24 cellular contexts compared by ENCODE assay signal in genomic region chr7:40889099-40889498, GRCh38.
"Had no signal": no experiment of that assay in that cellular context is flagged by ENCODE, and none has a peak within 500 bp of the region (broad histone marks: within the 10 kb centered on the region; RNA-seq: fewer than 3 reads in every experiment).

No MANE protein-coding gene starts in this region.

- H3K36me3 ChIP-seq: breast epithelium had no signal

- H3K4me3 ChIP-seq: breast epithelium, K562 had no signal

- H3K27me3 ChIP-seq: breast epithelium had no signal

- DNase-seq: activated B cell treated with CpG ODN at 0.5 μM for 24 hours; activated CD4-positive, alpha-beta T cell treated with anti-CD3 and anti-CD28 coated beads for 1 hour; activated CD4-positive, alpha-beta T cell treated with anti-CD3 and anti-CD28 coated beads, Interleukin-2, amount 10 ng/mL, durations not matched to agents 24 days and 14 days; activated CD4-positive, alpha-beta T cell treated with anti-CD3 and anti-CD28 coated beads, Interleukin-2, amount 50 U/mL, for 48 hours; activated CD8-positive, alpha-beta memory T cell treated with anti-CD3 and anti-CD28 coated beads for 24 hours; activated gamma-delta T cell treated with Interleukin-2 at 50 U/mL for 16 hours; activated naive CD4-positive, alpha-beta T cell treated with anti-CD3 and anti-CD28 coated beads, Interleukin-2, amount 10 ng/mL, durations not matched to agents 7 days and 5 days; activated naive CD8-positive, alpha-beta T cell treated with anti-CD3 and anti-CD28 coated beads for 36 hours; activated T-cell treated with anti-CD3 and anti-CD28 coated beads, Interleukin-2, amount 50 U/mL, for 4 hours; Karpas-422; MM.1S; NCI-H1105 treated with DMSO at 0.1 percent for 48 hours; NCI-H146; NCI-H187 treated with DMSO at 0.1 percent for 48 hours; NCI-H2081 treated with DMSO at 0.1 percent for 48 hours; NCI-H446; NCI-H524; PC-3; SIG-M5; T-helper 17 cell; T-helper 9 cell had no signal

- H3K4me1 ChIP-seq: breast epithelium had no signal

- H3K27ac ChIP-seq: breast epithelium had no signal

- ATAC-seq: activated T-cell treated with anti-CD3 and anti-CD28 coated beads, Interleukin-2, amount 50 U/mL, for 4 hours; activated T-helper 17 cell treated with anti-CD3 and anti-CD28 coated beads, Interleukin-2, amount 50 U/mL, for 72 hours; K562; PC-3; T-helper 17 cell had no signal
